In genomic region chr18:75051757-75052156, GRCh38 we compare ENCODE assay signal across 19 cellular contexts.
DNase-seq lines count a peak whose midpoint lies in the region; ATAC-seq and TF ChIP-seq lines count a peak whose summit lies in the region.
"Had no signal": no experiment of that assay in that cellular context is flagged by ENCODE, and none has a peak within 500 bp of the region (broad histone marks: within the 10 kb centered on the region; RNA-seq: fewer than 3 reads in every experiment).

No MANE protein-coding gene starts in this region.

- H3K4me1 ChIP-seq in cardiac muscle cell (ENCODE audit: low read depth) (peaks cover 62% of the 10 kb centered on the region), lower lobe of right lung (no peaks in the 10 kb centered on the region), upper lobe of right lung (no peaks in the 10 kb centered on the region)
- H3K4me1 ChIP-seq: A549, BLaER1 had no signal

- ATAC-seq in Right ventricle myocardium superior (ENCODE audit: poor library complexity): no peak
- ATAC-seq in left ventricle myocardium superior: peak; percentile 6
- ATAC-seq in lower lobe of right lung: peak; percentile 62 to 65
- ATAC-seq in upper lobe of right lung: peak; percentile 52
- ATAC-seq in GM18909 (IDR thresholded peaks at IDR 0.05; ENCODE audit: poor library complexity, unreplicated experiment): no peak
- ATAC-seq: A549, HCT116, HepG2 had no signal

- DNase-seq in cardiac muscle cell (ENCODE audit: low read depth in 1 of 2, low spot score in 1 of 2) (no peak), Right ventricle myocardium superior (no peak), left ventricle myocardium superior (no peak), lower lobe of right lung (no peak), upper lobe of right lung (no peak)
- DNase-seq in stimulated activated CD8-positive, alpha-beta memory T cell treated with anti-CD3 and anti-CD28 coated beads, Interleukin-4, amount 100 ng/mL, for 48 hours: no peak
- DNase-seq: AML-193; CD4-positive, alpha-beta memory T cell; DMS153; GDM1; GOT3; H7; HFFc6 had no signal

- intact Hi-C loops in Right ventricle myocardium superior (cut with DNase I): no loop called here
- intact Hi-C loops in left ventricle myocardium superior (cut with micrococcal nuclease): no loop called here
- intact Hi-C loops in lower lobe of right lung (cut with DNase I): no loop called here
- intact Hi-C loops in upper lobe of right lung (cut with DNase I): no loop called here

- TF ChIP-seq CTCF in cardiac muscle cell (IDR thresholded peaks at IDR 0.05; ENCODE audit: low read depth, low read length) (no peak), lower lobe of right lung (IDR thresholded peaks at IDR 0.05) (no peak), upper lobe of right lung (IDR thresholded peaks at IDR 0.05) (no peak)

- no peak overlapping the region for H3K4me3 ChIP-seq in cardiac muscle cell
- no peak overlapping the region for H3K4me3 ChIP-seq in lower lobe of right lung
- no peak overlapping the region for H3K4me3 ChIP-seq in upper lobe of right lung
- H3K4me3 ChIP-seq: A549, BLaER1 had no signal

- H3K27me3 ChIP-seq in cardiac muscle cell (no peaks in the 10 kb centered on the region), lower lobe of right lung (ENCODE audit: low read depth) (no peaks in the 10 kb centered on the region), upper lobe of right lung (no peaks in the 10 kb centered on the region)
- H3K27me3 ChIP-seq: BLaER1 had no signal

- H3K27ac ChIP-seq in cardiac muscle cell: peak overlapping the region; percentile 92
- no peak overlapping the region for H3K27ac ChIP-seq in lower lobe of right lung
- H3K27ac ChIP-seq in upper lobe of right lung: no peak overlapping the region
- H3K27ac ChIP-seq: 22Rv1, A549, BLaER1 had no signal

- H3K36me3 ChIP-seq in cardiac muscle cell: no peaks in the 10 kb centered on the region
- H3K36me3 ChIP-seq in lower lobe of right lung: no peaks in the 10 kb centered on the region
- H3K36me3 ChIP-seq in upper lobe of right lung: no peaks in the 10 kb centered on the region

- H3K9me3 ChIP-seq in cardiac muscle cell (ENCODE audit: low read depth) (no peaks in the 10 kb centered on the region), lower lobe of right lung (no peaks in the 10 kb centered on the region), upper lobe of right lung (no peaks in the 10 kb centered on the region)
- H3K9me3 ChIP-seq: A549, BLaER1 had no signal

Comparison
In these comparisons a context has a peak if more than half of its experiments do, and no peak if none do; other contexts are left out.
1. ATAC-seq: peak in left ventricle myocardium superior (single experiment), lower lobe of right lung (2 of 2) and upper lobe of right lung (single experiment); none in Right ventricle myocardium superior (single experiment) and GM18909 (single experiment).